ENCODE assay signal across 20 cellular contexts in the genomic region with DNA sequence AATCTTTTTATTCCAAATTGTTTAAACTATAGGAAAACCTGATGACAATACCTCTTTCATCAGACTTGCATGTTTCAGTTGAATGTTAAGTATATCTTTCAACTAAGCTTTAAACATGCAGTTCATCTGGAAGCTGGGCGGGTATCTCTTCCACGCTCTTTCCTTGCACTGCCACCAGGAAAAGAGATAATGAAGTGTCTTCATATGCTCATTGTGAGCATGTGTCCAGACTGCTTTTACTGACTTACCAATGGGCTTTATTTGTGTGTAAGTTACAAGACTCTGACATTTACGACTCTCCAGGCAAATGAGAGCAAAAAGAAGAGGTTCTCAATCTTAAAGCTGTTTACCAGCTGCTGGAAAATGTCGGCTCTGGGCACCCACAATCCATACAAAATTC. TPM values are rescaled to one million over a fixed set of nuclear protein-coding genes. Genes with fewer than 3 reads are reported as not detected.
DNase-seq lines count a peak whose midpoint lies in the region; ATAC-seq, FAIRE-seq and TF ChIP-seq lines count a peak whose summit lies in the region.
"Had no signal": no experiment of that assay in that cellular context is flagged by ENCODE, and none has a peak within 500 bp of the region (broad histone marks: within the 10 kb centered on the region; RNA-seq: fewer than 3 reads in every experiment).

No MANE protein-coding gene starts in this region.

- POLR2A ChIA-PET in K562 (lab: Yijun Ruan, JAX), result interaction anchor here (0.5 to 1.0 kb wide), 4 partner anchors 14 to 141 kb away, joined by 3 to 4 read pairs (median 3); no protein-coding TSS in a partner anchor

- H3K9me3 ChIP-seq in K562 (replicated peaks; ENCODE audit: control insufficient read depth, insufficient read depth, low read depth, low read length), result no peaks in the 10 kb centered on the region
- no peaks in the 10 kb centered on the region for H3K9me3 ChIP-seq in mesenchymal stem cell (ENCODE audit: control insufficient read depth, low read length)
- no peaks in the 10 kb centered on the region for H3K9me3 ChIP-seq in smooth muscle cell (replicated peaks; ENCODE audit: low read depth)
- H3K9me3 ChIP-seq: A549, BE2C, HAP-1 had no signal

- H2BK15ac ChIP-seq in mesenchymal stem cell (ENCODE audit: low read depth, poor library complexity, severe bottlenecking), result no peak overlapping the region

- TF ChIP-seq RAD21 in K562 (CRISPR knock-in tag; conservative IDR thresholded peaks at IDR 0.05 in 1 of 2, IDR thresholded peaks at IDR 0.05 in 1 of 2), result no peak

- WGBS in K562 (ENCODE audit: insufficient coverage, low coverage, missing lambda C conversion rate), result 32% methylated on average over 4 of the region's 4 CpGs
- 4% methylated on average over 2 of the region's 4 CpGs for WGBS in mesenchymal stem cell
- WGBS in smooth muscle cell (ENCODE audit: low lambda C conversion rate), result 11% methylated on average over 4 of the region's 4 CpGs

- no peaks in the 10 kb centered on the region for H3K79me1 ChIP-seq in mesenchymal stem cell (replicated peaks; ENCODE audit: low read length, poor library complexity, severe bottlenecking)

- H3K9ac ChIP-seq in K562 (ENCODE audit: insufficient read depth in 1 of 2, low read depth in 2 of 2, low read length in 2 of 2), result no peak overlapping the region
- H3K9ac ChIP-seq in mesenchymal stem cell (ENCODE audit: low read length), result no peak overlapping the region
- H3K9ac ChIP-seq in smooth muscle cell (ENCODE audit: low read depth), result no peak overlapping the region

- no peak for FAIRE-seq in K562 (lab: Jason Lieb, UNC)
- FAIRE-seq in D721Med (lab: Jason Lieb, UNC), result no peak
- FAIRE-seq: A549, H1 had no signal

- BruUV-seq in K562 (replicated peaks; lab: Mats Ljungman, UMichigan), result no TSS peak

- H3K36me3 ChIP-seq in K562 (ENCODE audit: control insufficient read depth, insufficient read depth, low read length) (no peaks in the 10 kb centered on the region), mesenchymal stem cell (ENCODE audit: control insufficient read depth in 1 of 2, insufficient read depth in 2 of 2, low read depth in 1 of 2, low read length in 2 of 2) (no peaks in the 10 kb centered on the region), smooth muscle cell (ENCODE audit: low read depth) (no peaks in the 10 kb centered on the region)
- H3K36me3 ChIP-seq: BE2C, HAP-1 had no signal

- TF ChIP-seq CTCF in K562 (IDR thresholded peaks at IDR 0.05 in 2 of 3, conservative IDR thresholded peaks at IDR 0.05 in 1 of 3; ENCODE audit: insufficient read depth in 2 of 3, low read depth in 1 of 3, low read length in 3 of 3) (no peak), smooth muscle cell (IDR thresholded peaks at IDR 0.05; ENCODE audit: borderline replicate concordance, insufficient read depth, poor library complexity, severe bottlenecking) (no peak), D721Med (IDR thresholded peaks at IDR 0.05; ENCODE audit: insufficient read depth, missing control alignments) (no peak)

- no peak for TF ChIP-seq EP300 in K562 (IDR thresholded peaks at IDR 0.05; ENCODE audit: low read length)

- no peak overlapping the region for H4K91ac ChIP-seq in mesenchymal stem cell (ENCODE audit: low read length)

- H3K14ac ChIP-seq in mesenchymal stem cell (ENCODE audit: low read length in 2 of 2), result no peak overlapping the region

- H4K20me1 ChIP-seq in K562 (replicated peaks; ENCODE audit: control insufficient read depth, insufficient read depth, low read length) (no peaks in the 10 kb centered on the region), smooth muscle cell (ENCODE audit: low read depth) (no peaks in the 10 kb centered on the region)

- H3K4me2 ChIP-seq in K562 (ENCODE audit: insufficient read depth, low read length) (no peak overlapping the region), mesenchymal stem cell (ENCODE audit: low read length, poor library complexity, severe bottlenecking) (no peak overlapping the region), smooth muscle cell (peak overlapping the region; percentile 63)
- H3K4me2 ChIP-seq: A549 had no signal

- no peak overlapping the region for H3K18ac ChIP-seq in mesenchymal stem cell (ENCODE audit: low read depth in 1 of 2, low read length in 2 of 2)

- H3K79me2 ChIP-seq in K562 (ENCODE audit: control insufficient read depth, insufficient read depth, low read length) (no peaks in the 10 kb centered on the region), smooth muscle cell (ENCODE audit: low read depth) (no peaks in the 10 kb centered on the region)

- H3K4me3 ChIP-seq in K562 (no peak overlapping the region), mesenchymal stem cell (ENCODE audit: insufficient read depth in 1 of 2, low read depth in 1 of 2, low read length in 2 of 2) (no peak overlapping the region), smooth muscle cell (no peak overlapping the region)
- H3K4me3 ChIP-seq: A549, HAP-1 had no signal

- no peak overlapping the region for H3K27ac ChIP-seq in K562 (ENCODE audit: extremely low read depth, low read depth, low read length)
- H3K27ac ChIP-seq in mesenchymal stem cell (ENCODE audit: low read length, poor library complexity, severe bottlenecking), result no peak overlapping the region
- H3K27ac ChIP-seq in smooth muscle cell (ENCODE audit: low read depth), result peak overlapping the region; percentile 79
- H3K27ac ChIP-seq: A549, C4-2B had no signal

- in situ Hi-C loops in SK-MEL-5 (cut with HindIII; ENCODE audit: low pct_unique_long_range_greater_than_20kb, low sequenced_read_pairs) (no loop called here), K562 (cut with MboI) (no loop called here)

- CTCF ChIA-PET in K562 (lab: Yijun Ruan, JAX; ENCODE audit: low intra/inter-chr PET ratio), result no interaction called here
- CTCF ChIA-PET in activated naive CD4-positive, alpha-beta T cell treated with anti-CD3 and anti-CD28 coated beads, Interleukin-2, amount 10 ng/mL, durations not matched to agents 7 days and 5 days (lab: Charles Lee), result no interaction called here

- DNase-seq in SK-MEL-5 (ENCODE audit: low read depth, low spot score) (peak; percentile 14), K562 (ENCODE audit: extremely low read depth in 1 of 4, low spot score in 3 of 4) (peak in 1 of 4 experiments; percentile 17), mesenchymal stem cell (peak; percentile 28), smooth muscle cell (lab: John Stamatoyannopoulos, UW; ENCODE audit: unreplicated experiment) (no peak), amniotic stem cell (lab: John Stamatoyannopoulos, UW) (no peak), NCI-H2171 (lab: John Stamatoyannopoulos, UW) (no peak), D721Med (ENCODE audit: insufficient read length, low spot score) (no peak)
- no peak for DNase-seq in activated naive CD4-positive, alpha-beta T cell treated with anti-CD3 and anti-CD28 coated beads, Interleukin-2, amount 10 ng/mL, durations not matched to agents 7 days and 5 days
- DNase-seq: BE2C; CD4-positive, alpha-beta memory T cell; COR-L47; DND-41; HFFc6 had no signal

- H2AFZ ChIP-seq in K562 (ENCODE audit: low read depth, low read length) (peak overlapping the region; percentile 60), mesenchymal stem cell (ENCODE audit: low read depth, low read length) (no peak overlapping the region), smooth muscle cell (ENCODE audit: low read depth) (peak overlapping the region; percentile 31)

- no peak overlapping the region for H2BK5ac ChIP-seq in mesenchymal stem cell (ENCODE audit: low read depth, low read length, poor library complexity, severe bottlenecking)

- H3K4me1 ChIP-seq in K562 (replicated peaks in 1 of 2; ENCODE audit: control insufficient read depth in 2 of 2, insufficient read depth in 2 of 2, low read length in 2 of 2) (peaks cover 0 to 8% of the 10 kb centered on the region in 2 experiments; a peak in 4 of 5 replicates), mesenchymal stem cell (ENCODE audit: control insufficient read depth, insufficient read depth, low read depth, low read length) (no peaks in the 10 kb centered on the region), smooth muscle cell (ENCODE audit: low read depth) (peaks cover 17% of the 10 kb centered on the region)
- H3K4me1 ChIP-seq: HAP-1 had no signal

- no peak overlapping the region for H2BK120ac ChIP-seq in mesenchymal stem cell (ENCODE audit: low read depth, low read length)

- no peak overlapping the region for H4K8ac ChIP-seq in mesenchymal stem cell (ENCODE audit: low read length)

- peak; percentile 58; the same call in 2 of the 3 replicates for ATAC-seq in K562
- ATAC-seq: A549 had no signal

- no peaks in the 10 kb centered on the region for H3K36me3 Mint-ChIP-seq in activated naive CD4-positive, alpha-beta T cell treated with anti-CD3 and anti-CD28 coated beads, Interleukin-2, amount 10 ng/mL, durations not matched to agents 7 days and 5 days
- H3K36me3 Mint-ChIP-seq: CD4-positive, alpha-beta memory T cell; IgD-negative memory B cell had no signal

- no peaks in the 10 kb centered on the region for H3K4me1 Mint-ChIP-seq in activated naive CD4-positive, alpha-beta T cell treated with anti-CD3 and anti-CD28 coated beads, Interleukin-2, amount 10 ng/mL, durations not matched to agents 7 days and 5 days
- H3K4me1 Mint-ChIP-seq: CD4-positive, alpha-beta memory T cell; IgD-negative memory B cell had no signal

- H3K9me1 ChIP-seq in K562 (ENCODE audit: control insufficient read depth, insufficient read depth, low read length), result no peaks in the 10 kb centered on the region

- no peaks in the 10 kb centered on the region for H3K9me3 Mint-ChIP-seq in activated naive CD4-positive, alpha-beta T cell treated with anti-CD3 and anti-CD28 coated beads, Interleukin-2, amount 10 ng/mL, durations not matched to agents 7 days and 5 days
- H3K9me3 Mint-ChIP-seq: CD4-positive, alpha-beta memory T cell; HFFc6 had no signal

- H2AK5ac ChIP-seq in mesenchymal stem cell (ENCODE audit: low read length, severe bottlenecking), result no peak overlapping the region

- no peak overlapping the region for H3K4me3 Mint-ChIP-seq in activated naive CD4-positive, alpha-beta T cell treated with anti-CD3 and anti-CD28 coated beads, Interleukin-2, amount 10 ng/mL, durations not matched to agents 7 days and 5 days
- H3K4me3 Mint-ChIP-seq: CD4-positive, alpha-beta memory T cell; HFFc6 had no signal

- H3K27me3 Mint-ChIP-seq in activated naive CD4-positive, alpha-beta T cell treated with anti-CD3 and anti-CD28 coated beads, Interleukin-2, amount 10 ng/mL, durations not matched to agents 7 days and 5 days, result peaks cover 18% of the 10 kb centered on the region

- H3F3A ChIP-seq in smooth muscle cell (ENCODE audit: low read depth), result peaks cover 14% of the 10 kb centered on the region

- H2BK12ac ChIP-seq in mesenchymal stem cell (ENCODE audit: low read length in 2 of 2), result no peak overlapping the region

- intact Hi-C loops in K562 (cut with micrococcal nuclease), result no loop called here

- no peak overlapping the region for H3K27ac Mint-ChIP-seq in activated naive CD4-positive, alpha-beta T cell treated with anti-CD3 and anti-CD28 coated beads, Interleukin-2, amount 10 ng/mL, durations not matched to agents 7 days and 5 days
- H3K27ac Mint-ChIP-seq: CD4-positive, alpha-beta memory T cell; HFFc6; IgD-negative memory B cell had no signal

- H3K23ac ChIP-seq in mesenchymal stem cell (ENCODE audit: low read length in 2 of 2), result no peak overlapping the region

- H3K27me3 ChIP-seq in K562 (ENCODE audit: control insufficient read depth in 2 of 2, insufficient read depth in 2 of 2, low read length in 2 of 2), result no peaks in the 10 kb centered on the region
- H3K27me3 ChIP-seq in mesenchymal stem cell (ENCODE audit: control insufficient read depth in 1 of 2, insufficient read depth in 1 of 2, low read length in 2 of 2), result no peaks in the 10 kb centered on the region
- no peaks in the 10 kb centered on the region for H3K27me3 ChIP-seq in smooth muscle cell (ENCODE audit: low read depth)
- H3K27me3 ChIP-seq: BE2C had no signal

- no peak overlapping the region for H3K4ac ChIP-seq in mesenchymal stem cell (ENCODE audit: low read depth in 1 of 2, low read length in 2 of 2)

- TF ChIP-seq POLR2A in K562 (conservative IDR thresholded peaks at IDR 0.05), result no peak

RNA-seq across cellular contexts. Expression of gene TMEM212, which starts 52.7 kb away (rescaled TPM):
- not detected in 2 replicates for total RNA-seq in SK-MEL-5 (2014; rRNA removed; shearing (Covaris generic))
- polyA plus RNA-seq in SK-MEL-5 (2015; cell fraction: cytosol; rRNA removed), result not detected in 2 replicates
- not detected in 2 replicates for polyA plus RNA-seq in SK-MEL-5 (2015; cell fraction: nucleus; rRNA removed)
- not detected in 2 replicates for total RNA-seq in K562 (2011; cell fraction: chromatin; rRNA removed; ENCODE audit: low replicate concordance)
- total RNA-seq in K562 (2011; cell fraction: nucleolus; rRNA removed), result not detected in 2 replicates
- total RNA-seq in K562 (2011; cell fraction: nucleoplasm; rRNA removed), result not detected in 2 replicates
- total RNA-seq in K562 (2014; rRNA removed) (not detected in 2 replicates), K562 (2014; rRNA removed; fragmentation: Illumina TruSeq; extraction: Trizol) (not detected in 2 replicates), K562 (2015; rRNA removed; fragmentation: Illumina TruSeq; extraction: Trizol) (not detected in 2 replicates), K562 (2021) (not detected in 2 replicates), smooth muscle cell (not detected in 2 replicates)
- polyA plus RNA-seq in K562 (2011; rRNA removed) (not detected in 2 replicates), K562 (2014; fragmentation: Illumina TruSeq; extraction: Trizol) (not detected in 2 replicates), K562 (2014; fragmentation: Nextera tagmentation; extraction: Ambion mirVana) (not detected), K562 (2014; rRNA removed) (not detected in 2 replicates), smooth muscle cell (not detected in 2 replicates)
- not detected in 2 replicates for polyA plus RNA-seq in K562 (2011; cell fraction: cytosol; rRNA removed)
- polyA plus RNA-seq in K562 (2011; cell fraction: nucleus; rRNA removed), result not detected in 2 replicates
- not detected in 2 replicates for polyA plus RNA-seq in K562 (2012)
- polyA minus RNA-seq in K562 (2011; rRNA and poly(A)+ RNA removed), result not detected in 2 replicates
- polyA minus RNA-seq in K562 (2011; cell fraction: cytosol; rRNA and poly(A)+ RNA removed), result not detected in 2 replicates
- not detected in 2 replicates for polyA minus RNA-seq in K562 (2011; cell fraction: nucleus; rRNA and poly(A)+ RNA removed)
- polyA plus RNA-seq in mesenchymal stem cell (2013, experiment 1 of 2), result 0.06 TPM
- polyA plus RNA-seq in mesenchymal stem cell (2013, experiment 2 of 2), result not detected
- total RNA-seq: CD4-positive, alpha-beta memory T cell; H1; HFFc6; HT1080 had no signal
- polyA plus RNA-seq: A549; AG04450; CD4-positive, alpha-beta memory T cell; H1; IgD-negative memory B cell had no signal

Comparison
In these comparisons a context has a peak if more than half of its experiments do, and no peak if none do; other contexts are left out.
1. DNase-seq: peak in SK-MEL-5 (single experiment) and mesenchymal stem cell (single experiment); none in smooth muscle cell (single experiment), amniotic stem cell (single experiment), NCI-H2171 (single experiment), activated naive CD4-positive, alpha-beta T cell treated with anti-CD3 and anti-CD28 coated beads, Interleukin-2, amount 10 ng/mL, durations not matched to agents 7 days and 5 days (single experiment) and D721Med (single experiment).